ENCODE assay signal across 20 cellular contexts in the genomic region with DNA sequence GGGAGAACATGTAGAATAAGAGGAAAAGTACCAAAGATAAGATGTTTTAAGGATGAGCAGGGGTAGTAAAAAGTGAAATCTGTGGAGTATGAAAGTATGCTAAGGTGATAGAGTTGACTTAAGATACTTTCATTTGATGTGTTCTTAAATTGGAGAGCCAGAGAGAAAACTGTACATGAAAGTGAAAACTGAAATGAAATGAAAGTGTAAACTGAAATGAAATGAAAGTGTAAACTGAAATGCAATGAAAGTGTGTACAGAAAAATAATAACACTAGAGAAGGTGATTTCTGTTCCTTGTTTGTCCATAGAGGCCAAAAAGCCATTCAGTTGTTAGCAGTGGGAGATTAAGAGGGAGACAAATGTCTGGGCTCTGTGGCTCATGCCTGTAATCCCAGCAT. TPM values are rescaled to one million over a fixed set of nuclear protein-coding genes. Genes with fewer than 3 reads are reported as not detected.
DNase-seq lines count a peak whose midpoint lies in the region; ATAC-seq, FAIRE-seq and TF ChIP-seq lines count a peak whose summit lies in the region.
"Had no signal": no experiment of that assay in that cellular context is flagged by ENCODE, and none has a peak within 500 bp of the region (broad histone marks: within the 10 kb centered on the region; RNA-seq: fewer than 3 reads in every experiment).

No MANE protein-coding gene starts in this region.

- peaks cover 8% of the 10 kb centered on the region for H3K4me1 Mint-ChIP-seq in central memory CD8-positive, alpha-beta T cell
- H3K4me1 Mint-ChIP-seq: nephron progenitor cell had no signal

- ATAC-seq in GM19351 (IDR thresholded peaks at IDR 0.05; ENCODE audit: unreplicated experiment): peak; percentile 82
- peak; percentile 62 for ATAC-seq in HG02885 (IDR thresholded peaks at IDR 0.05; ENCODE audit: poor library complexity, unreplicated experiment)
- ATAC-seq in central memory CD8-positive, alpha-beta T cell (replicated peaks; ENCODE audit: extremely low read depth, poor library complexity, severe bottlenecking): no peak
- ATAC-seq in HG02763 (IDR thresholded peaks at IDR 0.05; ENCODE audit: unreplicated experiment): no peak
- ATAC-seq: foreskin keratinocyte; stimulated activated effector memory CD8-positive, alpha-beta T cell treated with anti-CD3 and anti-CD28 coated beads, Interleukin-12 subunit alpha, Interleukin-12 subunit beta, amount 100 ng/mL, for 72 hours had no signal

- no peak for TF ChIP-seq POLR2A in GM12892 (IDR thresholded peaks at IDR 0.05; ENCODE audit: low read depth, low read length)

- H3K27ac Mint-ChIP-seq in central memory CD8-positive, alpha-beta T cell (ENCODE audit: low read depth): peak overlapping the region; percentile 79
- H3K27ac Mint-ChIP-seq: activated CD4-positive, alpha-beta memory T cell treated with anti-CD3 and anti-CD28 coated beads, Interleukin-2, amount 10 ng/mL, durations not matched to agents 7 days and 5 days; nephron progenitor cell; stimulated activated effector memory CD8-positive, alpha-beta T cell treated with anti-CD3 and anti-CD28 coated beads, Interleukin-12 subunit alpha, Interleukin-12 subunit beta, amount 100 ng/mL, for 72 hours had no signal

- no peak for DNase-seq in GM12892 (ENCODE audit: insufficient read length)
- no peak for DNase-seq in central memory CD8-positive, alpha-beta T cell (ENCODE audit: low spot score in 2 of 2)
- no peak for DNase-seq in MV-4-11 (lab: John Stamatoyannopoulos, UW)
- no peak for DNase-seq in NOMO-1 treated with DMSO at 0.1 percent for 48 hours (lab: John Stamatoyannopoulos, UW; ENCODE audit: unreplicated experiment)
- DNase-seq in NCI-H2196 (lab: John Stamatoyannopoulos, UW; ENCODE audit: unreplicated experiment): no peak
- DNase-seq: activated CD4-positive, alpha-beta memory T cell treated with anti-CD3 and anti-CD28 coated beads, Interleukin-2, amount 10 ng/mL, durations not matched to agents 7 days and 5 days; activated naive CD4-positive, alpha-beta T cell treated with Interleukin-2 at 50 U/mL for 16 hours; BE2C; DMS53; effector memory CD4-positive, alpha-beta T cell; foreskin keratinocyte; mammary epithelial cell; NCI-H774; nephron progenitor cell; stimulated activated CD4-positive, alpha-beta T cell treated with anti-CD3 and anti-CD28 coated beads, Interleukin-4, amount 100 ng/mL, for 4 hours; upper lobe of left lung had no signal

- H3K9me3 Mint-ChIP-seq in central memory CD8-positive, alpha-beta T cell: no peaks in the 10 kb centered on the region
- H3K9me3 Mint-ChIP-seq: activated CD4-positive, alpha-beta memory T cell treated with anti-CD3 and anti-CD28 coated beads, Interleukin-2, amount 10 ng/mL, durations not matched to agents 7 days and 5 days; nephron progenitor cell; stimulated activated effector memory CD8-positive, alpha-beta T cell treated with anti-CD3 and anti-CD28 coated beads, Interleukin-12 subunit alpha, Interleukin-12 subunit beta, amount 100 ng/mL, for 72 hours had no signal

- no peak overlapping the region for H3K4me3 Mint-ChIP-seq in central memory CD8-positive, alpha-beta T cell
- H3K4me3 Mint-ChIP-seq: activated CD4-positive, alpha-beta memory T cell treated with anti-CD3 and anti-CD28 coated beads, Interleukin-2, amount 10 ng/mL, durations not matched to agents 7 days and 5 days; nephron progenitor cell; stimulated activated effector memory CD8-positive, alpha-beta T cell treated with anti-CD3 and anti-CD28 coated beads, Interleukin-12 subunit alpha, Interleukin-12 subunit beta, amount 100 ng/mL, for 72 hours had no signal

- peaks cover 13% of the 10 kb centered on the region for H3K36me3 Mint-ChIP-seq in central memory CD8-positive, alpha-beta T cell (ENCODE audit: insufficient read depth)

- peak; percentile 63 for FAIRE-seq in GM12892 (lab: Jason Lieb, UNC)

- H3K27me3 Mint-ChIP-seq in central memory CD8-positive, alpha-beta T cell: no peaks in the 10 kb centered on the region
- H3K27me3 Mint-ChIP-seq: activated CD4-positive, alpha-beta memory T cell treated with anti-CD3 and anti-CD28 coated beads, Interleukin-2, amount 10 ng/mL, durations not matched to agents 7 days and 5 days had no signal

RNA-seq across cellular contexts. Expression of a gene that starts 17.5 kb away (rescaled TPM):
- polyA plus RNA-seq in GM12892 (2012; ENCODE audit: missing spikeins): 33.9 TPM

Comparison
In these comparisons a context has a peak if more than half of its experiments do, and no peak if none do; other contexts are left out.
1. ATAC-seq: peak in GM19351 (single experiment) and HG02885 (single experiment); none in central memory CD8-positive, alpha-beta T cell (single experiment) and HG02763 (single experiment).